In the genomic region with DNA sequence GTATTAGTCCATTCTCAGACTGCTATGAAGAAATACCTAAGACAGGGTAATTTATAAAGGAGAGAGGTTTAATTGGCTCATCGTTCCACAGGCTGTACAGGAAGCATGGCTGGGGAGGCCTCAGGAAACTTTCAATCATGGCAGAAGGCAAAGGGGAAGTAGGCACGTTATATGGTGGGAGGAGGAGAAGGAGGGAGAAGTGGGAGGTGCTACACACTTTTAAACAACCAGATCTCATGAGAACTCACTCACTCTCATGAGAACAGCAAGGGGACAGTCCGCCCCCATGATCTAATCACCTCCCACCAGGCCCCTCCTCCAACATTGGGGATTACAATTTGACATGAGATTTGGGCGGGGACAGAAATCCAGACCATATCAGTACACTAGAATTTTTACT, we compare ENCODE assay signal across 1 cellular context. TPM values are rescaled to one million over a fixed set of nuclear protein-coding genes. Genes with fewer than 3 reads are reported as not detected.
"Had no signal": no experiment of that assay in that cellular context is flagged by ENCODE, and none has a peak within 500 bp of the region (broad histone marks: within the 10 kb centered on the region; RNA-seq: fewer than 3 reads in every experiment).

No MANE protein-coding gene starts in this region.

RNA-seq across cellular contexts. Expression of gene GPR161, which starts 18.0 kb away (rescaled TPM):
- polyA plus RNA-seq: naive thymus-derived CD4-positive, alpha-beta T cell had no signal
